ENCODE assay signal across 17 cellular contexts in the genomic region with DNA sequence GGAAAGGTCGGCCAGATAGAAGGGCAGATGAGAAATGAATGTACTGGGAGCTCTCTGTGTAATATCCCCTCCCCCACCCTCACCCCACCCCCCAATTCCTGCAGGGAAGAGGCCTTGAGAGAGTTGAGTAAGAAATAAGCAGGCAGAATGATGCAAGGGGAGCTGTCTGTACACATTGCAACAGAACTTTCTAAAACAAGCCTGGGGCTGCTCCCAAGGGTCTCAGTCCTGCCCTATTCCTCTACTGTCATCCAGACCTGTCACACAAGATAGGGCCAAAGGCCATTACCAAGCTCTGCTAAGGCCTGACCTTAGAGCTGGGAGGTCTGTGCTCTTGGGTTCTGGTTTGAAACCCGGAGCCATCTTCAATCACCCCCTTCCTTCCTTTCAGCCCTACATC.
DNase-seq lines count a peak whose midpoint lies in the region; ATAC-seq and TF ChIP-seq lines count a peak whose summit lies in the region.
"Had no signal": no experiment of that assay in that cellular context is flagged by ENCODE, and none has a peak within 500 bp of the region (broad histone marks: within the 10 kb centered on the region; RNA-seq: fewer than 3 reads in every experiment).

No MANE protein-coding gene starts in this region.

- DNase-seq in AG20443 (ENCODE audit: low spot score) = peak; percentile 57
- peak; percentile 95 for DNase-seq in NB4 (ENCODE audit: low read depth)
- DNase-seq in dedifferentiated amniotic fluid mesenchymal stem cell (ENCODE audit: extremely low spot score) = peak; percentile 40
- DNase-seq in stimulated activated effector memory CD8-positive, alpha-beta T cell treated with anti-CD3 and anti-CD28 coated beads, Interleukin-12 subunit alpha, Interleukin-12 subunit beta, amount 100 ng/mL, for 72 hours (ENCODE audit: low spot score in 2 of 2) = no peak
- DNase-seq in NCI-H2196 treated with DMSO at 0.1 percent for 48 hours (lab: John Stamatoyannopoulos, UW; ENCODE audit: unreplicated experiment) = no peak
- DNase-seq in activated T-cell treated with anti-CD3 and anti-CD28 coated beads, Interleukin-2, amount 50 U/mL, for 24 hours = no peak
- DNase-seq: CD4-positive, CD25-positive, alpha-beta regulatory T cell; GDM1; NCI-H1436; NCI-H526 treated with DMSO at 0.1 percent for 48 hours had no signal

- TF ChIP-seq CTCF in NB4 (IDR thresholded peaks at IDR 0.05; ENCODE audit: low read depth, low read length) (no peak), neutrophil (IDR thresholded peaks at IDR 0.05) (no peak)

- H3K4me3 Mint-ChIP-seq in stimulated activated effector memory CD8-positive, alpha-beta T cell treated with anti-CD3 and anti-CD28 coated beads, Interleukin-12 subunit alpha, Interleukin-12 subunit beta, amount 100 ng/mL, for 72 hours = no peak overlapping the region
- H3K4me3 Mint-ChIP-seq in activated T-cell treated with anti-CD3 and anti-CD28 coated beads, Interleukin-2, amount 50 U/mL, for 24 hours = no peak overlapping the region
- H3K4me3 Mint-ChIP-seq: activated naive CD8-positive, alpha-beta T cell; CD4-positive, CD25-positive, alpha-beta regulatory T cell; stimulated activated naive CD8-positive, alpha-beta T cell treated with anti-CD3 and anti-CD28 coated beads, Interleukin-15, Interleukin-2, amounts not matched to agents 100 ng/mL and 50 ng/mL, for 24 hours had no signal

- peak overlapping the region; percentile 90 for H3K27ac ChIP-seq in neutrophil
- H3K27ac ChIP-seq: esophagus muscularis mucosa, SJSA1, VCaP had no signal

- H3K9me3 ChIP-seq in neutrophil = no peaks in the 10 kb centered on the region
- H3K9me3 ChIP-seq: esophagus muscularis mucosa, SJSA1 had no signal

- no peak overlapping the region for H3K27ac Mint-ChIP-seq in stimulated activated effector memory CD8-positive, alpha-beta T cell treated with anti-CD3 and anti-CD28 coated beads, Interleukin-12 subunit alpha, Interleukin-12 subunit beta, amount 100 ng/mL, for 72 hours
- H3K27ac Mint-ChIP-seq in activated T-cell treated with anti-CD3 and anti-CD28 coated beads, Interleukin-2, amount 50 U/mL, for 24 hours = no peak overlapping the region
- H3K27ac Mint-ChIP-seq: activated naive CD8-positive, alpha-beta T cell; stimulated activated naive CD8-positive, alpha-beta T cell treated with anti-CD3 and anti-CD28 coated beads, Interleukin-15, Interleukin-2, amounts not matched to agents 100 ng/mL and 50 ng/mL, for 24 hours had no signal

- TF ChIP-seq POLR2A in NB4 (IDR thresholded peaks at IDR 0.05; ENCODE audit: extremely low read depth, insufficient read length) = no peak

- H3K9me3 Mint-ChIP-seq in stimulated activated effector memory CD8-positive, alpha-beta T cell treated with anti-CD3 and anti-CD28 coated beads, Interleukin-12 subunit alpha, Interleukin-12 subunit beta, amount 100 ng/mL, for 72 hours = no peaks in the 10 kb centered on the region
- no peaks in the 10 kb centered on the region for H3K9me3 Mint-ChIP-seq in activated T-cell treated with anti-CD3 and anti-CD28 coated beads, Interleukin-2, amount 50 U/mL, for 24 hours
- H3K9me3 Mint-ChIP-seq: CD4-positive, CD25-positive, alpha-beta regulatory T cell; stimulated activated naive CD8-positive, alpha-beta T cell treated with anti-CD3 and anti-CD28 coated beads, Interleukin-15, Interleukin-2, amounts not matched to agents 100 ng/mL and 50 ng/mL, for 24 hours had no signal

- no peaks in the 10 kb centered on the region for H3K36me3 ChIP-seq in neutrophil
- H3K36me3 ChIP-seq: esophagus muscularis mucosa, SJSA1 had no signal

- no peaks in the 10 kb centered on the region for H3K36me3 Mint-ChIP-seq in stimulated activated effector memory CD8-positive, alpha-beta T cell treated with anti-CD3 and anti-CD28 coated beads, Interleukin-12 subunit alpha, Interleukin-12 subunit beta, amount 100 ng/mL, for 72 hours
- no peaks in the 10 kb centered on the region for H3K36me3 Mint-ChIP-seq in activated T-cell treated with anti-CD3 and anti-CD28 coated beads, Interleukin-2, amount 50 U/mL, for 24 hours (ENCODE audit: low read depth)
- H3K36me3 Mint-ChIP-seq: activated naive CD8-positive, alpha-beta T cell had no signal

- no peaks in the 10 kb centered on the region for H3K27me3 ChIP-seq in neutrophil
- H3K27me3 ChIP-seq: SJSA1 had no signal

- peaks cover 24% of the 10 kb centered on the region for H3K4me1 Mint-ChIP-seq in stimulated activated effector memory CD8-positive, alpha-beta T cell treated with anti-CD3 and anti-CD28 coated beads, Interleukin-12 subunit alpha, Interleukin-12 subunit beta, amount 100 ng/mL, for 72 hours
- peaks cover 15% of the 10 kb centered on the region for H3K4me1 Mint-ChIP-seq in activated T-cell treated with anti-CD3 and anti-CD28 coated beads, Interleukin-2, amount 50 U/mL, for 24 hours (ENCODE audit: low read depth)

- ATAC-seq in activated CD4-positive, CD25-positive, alpha-beta regulatory T cell treated with anti-CD3 and anti-CD28 coated beads, Interleukin-2, amount 50 U/mL, for 24 hours = no peak
- no peak for ATAC-seq in stimulated activated effector memory CD8-positive, alpha-beta T cell treated with anti-CD3 and anti-CD28 coated beads, Interleukin-12 subunit alpha, Interleukin-12 subunit beta, amount 100 ng/mL, for 72 hours

- H3K4me3 ChIP-seq in NB4 (ENCODE audit: low read depth, low read length) (no peak overlapping the region), neutrophil (ENCODE audit: low read depth in 1 of 2, low read length in 1 of 2) (peak overlapping the region; percentile 44 to 53)
- H3K4me3 ChIP-seq: esophagus muscularis mucosa, SJSA1 had no signal

- H3K4me1 ChIP-seq in neutrophil (ENCODE audit: control insufficient read depth in 1 of 2, insufficient read depth in 1 of 2, low read depth in 1 of 2, low read length in 1 of 2) = peaks cover 44 to 46% of the 10 kb centered on the region in 2 experiments
- H3K4me1 ChIP-seq: SJSA1 had no signal

- H3K27me3 Mint-ChIP-seq in activated T-cell treated with anti-CD3 and anti-CD28 coated beads, Interleukin-2, amount 50 U/mL, for 24 hours = peaks cover 7% of the 10 kb centered on the region
- H3K27me3 Mint-ChIP-seq: activated naive CD8-positive, alpha-beta T cell had no signal

Comparison
In these comparisons a context has a peak if more than half of its experiments do, and no peak if none do; other contexts are left out.
1. DNase-seq: peak in AG20443 (single experiment), NB4 (single experiment) and dedifferentiated amniotic fluid mesenchymal stem cell (single experiment); none in stimulated activated effector memory CD8-positive, alpha-beta T cell treated with anti-CD3 and anti-CD28 coated beads, Interleukin-12 subunit alpha, Interleukin-12 subunit beta, amount 100 ng/mL, for 72 hours (0 of 2), NCI-H2196 treated with DMSO at 0.1 percent for 48 hours (single experiment) and activated T-cell treated with anti-CD3 and anti-CD28 coated beads, Interleukin-2, amount 50 U/mL, for 24 hours (single experiment).